1 cellular context compared by ENCODE assay signal in the genomic region with DNA sequence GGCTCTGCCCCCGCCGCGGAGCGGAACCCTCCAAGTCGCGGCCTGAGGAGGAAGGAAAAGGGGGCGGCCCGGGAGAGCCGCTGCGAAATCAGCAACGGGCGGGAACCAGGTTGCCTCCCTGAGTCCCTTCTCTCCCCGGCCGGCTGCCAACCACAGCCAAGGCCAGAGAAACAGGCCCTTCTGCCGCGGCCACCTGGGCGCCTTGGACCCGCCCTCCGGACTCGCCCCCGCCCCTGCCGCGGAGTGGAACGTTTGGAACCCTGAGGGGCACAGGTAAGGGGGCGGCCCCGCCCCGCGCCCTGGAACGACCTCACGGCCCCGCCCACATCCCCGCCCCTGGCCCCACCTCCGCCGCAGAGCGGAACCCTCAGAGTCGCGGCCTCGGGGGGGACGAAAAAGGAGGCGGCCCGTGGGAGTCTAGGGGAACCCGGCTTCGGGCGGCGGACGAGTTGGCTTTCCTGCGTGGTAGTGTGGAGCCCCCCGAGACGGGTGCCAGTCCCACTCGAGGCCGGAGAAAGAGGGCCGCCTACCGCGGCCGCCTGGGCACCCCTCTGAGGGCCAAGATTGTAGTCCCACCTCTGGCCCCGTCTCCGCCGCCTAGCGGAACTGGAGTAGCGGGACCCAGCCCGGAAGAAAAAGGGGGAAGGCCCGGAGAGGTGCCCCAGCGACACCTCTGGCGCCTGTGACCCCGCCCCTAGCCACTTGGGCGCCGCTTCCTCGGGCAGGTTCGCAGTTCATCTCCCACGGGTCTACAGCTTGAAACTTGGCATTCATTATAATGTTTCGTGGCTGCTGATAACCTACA.
TF ChIP-seq lines count a peak whose summit lies in the region.

No MANE protein-coding gene starts in this region.

TF ChIP-seq in HEK293, 187 proteins besides CTCF, POLR2A, EP300 and RAD21 (continued from another document and continues in another):
- TF ChIP-seq WT1 (tag by site-specific recombination; IDR thresholded peaks at IDR 0.05) = 0 out of 2 replicates have a peak, but pooled peaks have one; percentile 7
- TF ChIP-seq ZNF148 (tag by site-specific recombination; IDR thresholded peaks at IDR 0.05; ENCODE audit: borderline replicate concordance) = no peak
- no peak for TF ChIP-seq ZNF114 (tag by site-specific recombination; IDR thresholded peaks at IDR 0.05)
- no peak for TF ChIP-seq ZNF302 (tag by site-specific recombination; IDR thresholded peaks at IDR 0.05; ENCODE audit: low read depth)
- TF ChIP-seq ZNF664 (tag by site-specific recombination; IDR thresholded peaks at IDR 0.05) = no peak
- TF ChIP-seq BCL6B (tag by site-specific recombination; IDR thresholded peaks at IDR 0.05) = no peak
- TF ChIP-seq GLI4 (tag by site-specific recombination; IDR thresholded peaks at IDR 0.05) = no peak
- TF ChIP-seq PRDM1 (tag by site-specific recombination; IDR thresholded peaks at IDR 0.05) = no peak
- TF ChIP-seq ZNF610 (tag by site-specific recombination; IDR thresholded peaks at IDR 0.05; ENCODE audit: borderline replicate concordance) = no peak
- peak; percentile 96 for TF ChIP-seq KLF9 (tag by site-specific recombination; IDR thresholded peaks at IDR 0.05; ENCODE audit: low read depth)
- TF ChIP-seq ZNF521 (tag by site-specific recombination; IDR thresholded peaks at IDR 0.05) = no peak
- no peak for TF ChIP-seq ZNF10 (tag by site-specific recombination; IDR thresholded peaks at IDR 0.05)
- TF ChIP-seq, protein P1, sequence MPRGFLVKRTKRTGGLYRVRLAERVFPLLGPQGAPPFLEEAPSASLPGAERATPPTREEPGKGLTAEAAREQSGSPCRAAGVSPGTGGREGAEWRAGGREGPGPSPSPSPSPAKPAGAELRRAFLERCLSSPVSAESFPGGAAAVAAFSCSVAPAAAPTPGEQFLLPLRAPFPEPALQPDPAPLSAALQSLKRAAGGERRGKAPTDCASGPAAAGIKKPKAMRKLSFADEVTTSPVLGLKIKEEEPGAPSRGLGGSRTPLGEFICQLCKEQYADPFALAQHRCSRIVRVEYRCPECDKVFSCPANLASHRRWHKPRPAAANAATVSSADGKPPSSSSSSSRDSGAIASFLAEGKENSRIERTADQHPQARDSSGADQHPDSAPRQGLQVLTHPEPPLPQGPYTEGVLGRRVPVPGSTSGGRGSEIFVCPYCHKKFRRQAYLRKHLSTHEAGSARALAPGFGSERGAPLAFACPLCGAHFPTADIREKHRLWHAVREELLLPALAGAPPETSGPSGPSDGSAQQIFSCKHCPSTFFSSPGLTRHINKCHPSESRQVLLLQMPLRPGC (tag by site-specific recombination; IDR thresholded peaks at IDR 0.05) = peak; percentile 21; the same call in 1 of the 2 replicates
- peak; percentile 77; the same call in 1 of the 2 replicates for TF ChIP-seq ZNF561 (tag by site-specific recombination; IDR thresholded peaks at IDR 0.05; ENCODE audit: borderline replicate concordance)
- TF ChIP-seq ZNF548 (tag by site-specific recombination; IDR thresholded peaks at IDR 0.05) = no peak
- TF ChIP-seq, protein P2, sequence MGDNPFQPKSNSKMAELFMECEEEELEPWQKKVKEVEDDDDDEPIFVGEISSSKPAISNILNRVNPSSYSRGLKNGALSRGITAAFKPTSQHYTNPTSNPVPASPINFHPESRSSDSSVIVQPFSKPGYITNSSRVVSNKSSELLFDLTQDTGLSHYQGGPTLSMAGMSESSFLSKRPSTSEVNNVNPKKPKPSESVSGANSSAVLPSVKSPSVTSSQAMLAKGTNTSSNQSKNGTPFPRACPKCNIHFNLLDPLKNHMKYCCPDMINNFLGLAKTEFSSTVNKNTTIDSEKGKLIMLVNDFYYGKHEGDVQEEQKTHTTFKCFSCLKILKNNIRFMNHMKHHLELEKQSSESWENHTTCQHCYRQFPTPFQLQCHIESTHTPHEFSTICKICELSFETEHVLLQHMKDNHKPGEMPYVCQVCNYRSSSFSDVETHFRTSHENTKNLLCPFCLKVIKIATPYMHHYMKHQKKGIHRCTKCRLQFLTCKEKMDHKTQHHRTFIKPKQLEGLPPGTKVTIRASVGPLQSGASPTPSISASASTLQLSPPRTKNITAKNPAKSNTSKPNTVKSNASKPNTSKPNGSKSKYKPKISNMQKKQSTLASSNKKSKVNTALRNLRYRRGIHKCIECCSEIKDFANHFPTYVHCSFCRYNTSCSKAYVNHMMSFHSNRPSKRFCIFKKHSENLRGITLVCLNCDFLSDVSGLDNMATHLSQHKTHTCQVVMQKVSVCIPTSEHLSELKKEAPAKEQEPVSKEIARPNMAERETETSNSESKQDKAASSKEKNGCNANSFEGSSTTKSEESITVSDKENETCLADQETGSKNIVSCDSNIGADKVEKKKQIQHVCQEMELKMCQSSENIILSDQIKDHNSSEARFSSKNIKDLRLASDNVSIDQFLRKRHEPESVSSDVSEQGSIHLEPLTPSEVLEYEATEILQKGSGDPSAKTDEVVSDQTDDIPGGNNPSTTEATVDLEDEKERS (tag by site-specific recombination; IDR thresholded peaks at IDR 0.05) = no peak
- TF ChIP-seq ZNF555 (tag by site-specific recombination; conservative IDR thresholded peaks at IDR 0.05) = no peak
- TF ChIP-seq ZNF768 (tag by site-specific recombination; IDR thresholded peaks at IDR 0.05) = no peak
- TF ChIP-seq ZNF626 (tag by site-specific recombination; IDR thresholded peaks at IDR 0.05) = no peak
- TF ChIP-seq, protein P3, sequence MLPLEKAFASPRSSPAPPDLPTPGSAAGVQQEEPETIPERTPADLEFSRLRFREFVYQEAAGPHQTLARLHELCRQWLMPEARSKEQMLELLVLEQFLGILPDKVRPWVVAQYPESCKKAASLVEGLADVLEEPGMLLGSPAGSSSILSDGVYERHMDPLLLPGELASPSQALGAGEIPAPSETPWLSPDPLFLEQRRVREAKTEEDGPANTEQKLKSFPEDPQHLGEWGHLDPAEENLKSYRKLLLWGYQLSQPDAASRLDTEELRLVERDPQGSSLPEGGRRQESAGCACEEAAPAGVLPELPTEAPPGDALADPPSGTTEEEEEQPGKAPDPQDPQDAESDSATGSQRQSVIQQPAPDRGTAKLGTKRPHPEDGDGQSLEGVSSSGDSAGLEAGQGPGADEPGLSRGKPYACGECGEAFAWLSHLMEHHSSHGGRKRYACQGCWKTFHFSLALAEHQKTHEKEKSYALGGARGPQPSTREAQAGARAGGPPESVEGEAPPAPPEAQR (tag by site-specific recombination; IDR thresholded peaks at IDR 0.05) = no peak
- no peak for TF ChIP-seq TCF7L2 (IDR thresholded peaks at IDR 0.05; ENCODE audit: borderline replicate concordance, low read depth, low read length)
- TF ChIP-seq ZNF404 (tag by site-specific recombination; IDR thresholded peaks at IDR 0.05) = no peak
- TF ChIP-seq ZNF174 (tag by site-specific recombination; IDR thresholded peaks at IDR 0.05) = no peak
- no peak for TF ChIP-seq ZBTB7A (tag by site-specific recombination; IDR thresholded peaks at IDR 0.05; ENCODE audit: low read depth)
- TF ChIP-seq ZNF792 (tag by site-specific recombination; IDR thresholded peaks at IDR 0.05) = no peak
- TF ChIP-seq ZNF701 (tag by site-specific recombination; IDR thresholded peaks at IDR 0.05) = no peak
- TF ChIP-seq KLF8 (tag by site-specific recombination; IDR thresholded peaks at IDR 0.05) = peak; percentile 90; the same call in 1 of the 2 replicates
- TF ChIP-seq ZNF146 (tag by site-specific recombination; IDR thresholded peaks at IDR 0.05) = 0 out of 2 replicates have a peak, but pooled peaks have one; percentile 3
- no peak for TF ChIP-seq SCRT1 (tag by site-specific recombination; IDR thresholded peaks at IDR 0.05; ENCODE audit: borderline replicate concordance)
- peak; percentile 73 for TF ChIP-seq ZFP69B (tag by site-specific recombination; IDR thresholded peaks at IDR 0.05)
- no peak for TF ChIP-seq ZBTB6 (tag by site-specific recombination; IDR thresholded peaks at IDR 0.05)
- TF ChIP-seq ZNF140 (tag by site-specific recombination; IDR thresholded peaks at IDR 0.05) = no peak
- TF ChIP-seq ZNF621 (tag by site-specific recombination; IDR thresholded peaks at IDR 0.05) = no peak
- TF ChIP-seq ZNF37A (tag by site-specific recombination; IDR thresholded peaks at IDR 0.05) = no peak
- no peak for TF ChIP-seq YY2 (tag by site-specific recombination; IDR thresholded peaks at IDR 0.05)
- TF ChIP-seq ZNF169 (tag by site-specific recombination; IDR thresholded peaks at IDR 0.05) = no peak
- peak; percentile 52; the same call in 1 of the 2 replicates for TF ChIP-seq IKZF3 (tag by site-specific recombination; IDR thresholded peaks at IDR 0.05)
- no peak for TF ChIP-seq ZNF175 (tag by site-specific recombination; IDR thresholded peaks at IDR 0.05)
- TF ChIP-seq ZNF133 (tag by site-specific recombination; IDR thresholded peaks at IDR 0.05) = no peak
- TF ChIP-seq ZNF654 (tag by site-specific recombination; IDR thresholded peaks at IDR 0.05; ENCODE audit: low read depth) = no peak
- TF ChIP-seq ZNF791 (tag by site-specific recombination; IDR thresholded peaks at IDR 0.05) = no peak
- TF ChIP-seq ZNF488 (tag by site-specific recombination; IDR thresholded peaks at IDR 0.05) = no peak
- no peak for TF ChIP-seq ZNF707 (tag by site-specific recombination; IDR thresholded peaks at IDR 0.05)
- no peak for TF ChIP-seq ZNF658 (tag by site-specific recombination; IDR thresholded peaks at IDR 0.05)
- peak; percentile 82; the same call in 1 of the 2 replicates for TF ChIP-seq ZNF501 (tag by site-specific recombination; IDR thresholded peaks at IDR 0.05)
- no peak for TF ChIP-seq ZNF704 (tag by site-specific recombination; IDR thresholded peaks at IDR 0.05)
- peak; percentile 93 for TF ChIP-seq SP3 (tag by site-specific recombination; IDR thresholded peaks at IDR 0.05)
- TF ChIP-seq, protein P4, sequence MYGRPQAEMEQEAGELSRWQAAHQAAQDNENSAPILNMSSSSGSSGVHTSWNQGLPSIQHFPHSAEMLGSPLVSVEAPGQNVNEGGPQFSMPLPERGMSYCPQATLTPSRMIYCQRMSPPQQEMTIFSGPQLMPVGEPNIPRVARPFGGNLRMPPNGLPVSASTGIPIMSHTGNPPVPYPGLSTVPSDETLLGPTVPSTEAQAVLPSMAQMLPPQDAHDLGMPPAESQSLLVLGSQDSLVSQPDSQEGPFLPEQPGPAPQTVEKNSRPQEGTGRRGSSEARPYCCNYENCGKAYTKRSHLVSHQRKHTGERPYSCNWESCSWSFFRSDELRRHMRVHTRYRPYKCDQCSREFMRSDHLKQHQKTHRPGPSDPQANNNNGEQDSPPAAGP (tag by site-specific recombination; IDR thresholded peaks at IDR 0.05) = peak; percentile 73; the same call in 1 of the 2 replicates
- TF ChIP-seq ZNF138 (tag by site-specific recombination; IDR thresholded peaks at IDR 0.05; ENCODE audit: borderline replicate concordance) = no peak
- no peak for TF ChIP-seq ZFP41 (tag by site-specific recombination; IDR thresholded peaks at IDR 0.05; ENCODE audit: borderline replicate concordance)
